1 cellular context compared by ENCODE assay signal in the genomic region with DNA sequence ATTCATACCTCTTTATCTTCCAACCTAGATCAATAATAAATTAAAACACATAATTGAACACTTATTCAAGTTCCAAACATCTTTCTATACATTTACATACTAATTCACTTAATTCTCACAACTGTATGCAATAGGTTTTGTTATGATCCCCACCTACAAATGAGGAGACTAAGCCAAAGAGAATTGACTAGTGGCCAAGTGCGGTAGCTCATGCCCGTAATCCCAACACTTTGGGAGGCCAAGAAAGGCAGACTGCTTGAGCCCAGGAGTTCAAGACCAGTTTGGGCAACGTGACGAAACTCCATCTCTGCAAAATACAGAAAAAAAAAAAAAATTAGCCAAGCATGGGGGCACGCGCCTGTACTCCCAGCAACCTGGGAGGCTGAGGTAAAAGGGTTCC.
TF ChIP-seq lines count a peak whose summit lies in the region.

No MANE protein-coding gene starts in this region.

TF ChIP-seq in K562, 482 proteins besides CTCF, POLR2A, EP300 and RAD21:
- no peak for TF ChIP-seq ASH1L (IDR thresholded peaks at IDR 0.05; ENCODE audit: borderline replicate concordance, low read depth, partially characterized antibody)
- TF ChIP-seq, protein P1, sequence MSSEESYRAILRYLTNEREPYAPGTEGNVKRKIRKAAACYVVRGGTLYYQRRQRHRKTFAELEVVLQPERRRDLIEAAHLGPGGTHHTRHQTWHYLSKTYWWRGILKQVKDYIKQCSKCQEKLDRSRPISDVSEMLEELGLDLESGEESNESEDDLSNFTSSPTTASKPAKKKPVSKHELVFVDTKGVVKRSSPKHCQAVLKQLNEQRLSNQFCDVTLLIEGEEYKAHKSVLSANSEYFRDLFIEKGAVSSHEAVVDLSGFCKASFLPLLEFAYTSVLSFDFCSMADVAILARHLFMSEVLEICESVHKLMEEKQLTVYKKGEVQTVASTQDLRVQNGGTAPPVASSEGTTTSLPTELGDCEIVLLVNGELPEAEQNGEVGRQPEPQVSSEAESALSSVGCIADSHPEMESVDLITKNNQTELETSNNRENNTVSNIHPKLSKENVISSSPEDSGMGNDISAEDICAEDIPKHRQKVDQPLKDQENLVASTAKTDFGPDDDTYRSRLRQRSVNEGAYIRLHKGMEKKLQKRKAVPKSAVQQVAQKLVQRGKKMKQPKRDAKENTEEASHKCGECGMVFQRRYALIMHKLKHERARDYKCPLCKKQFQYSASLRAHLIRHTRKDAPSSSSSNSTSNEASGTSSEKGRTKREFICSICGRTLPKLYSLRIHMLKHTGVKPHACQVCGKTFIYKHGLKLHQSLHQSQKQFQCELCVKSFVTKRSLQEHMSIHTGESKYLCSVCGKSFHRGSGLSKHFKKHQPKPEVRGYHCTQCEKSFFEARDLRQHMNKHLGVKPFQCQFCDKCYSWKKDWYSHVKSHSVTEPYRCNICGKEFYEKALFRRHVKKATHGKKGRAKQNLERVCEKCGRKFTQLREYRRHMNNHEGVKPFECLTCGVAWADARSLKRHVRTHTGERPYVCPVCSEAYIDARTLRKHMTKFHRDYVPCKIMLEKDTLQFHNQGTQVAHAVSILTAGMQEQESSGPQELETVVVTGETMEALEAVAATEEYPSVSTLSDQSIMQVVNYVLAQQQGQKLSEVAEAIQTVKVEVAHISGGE (CRISPR knock-in tag; IDR thresholded peaks at IDR 0.05) = no peak
- TF ChIP-seq ZNF140 (CRISPR knock-in tag; IDR thresholded peaks at IDR 0.05) = no peak
- TF ChIP-seq RBM22 (IDR thresholded peaks at IDR 0.05; ENCODE audit: low read depth, low read length, poor library complexity, severe bottlenecking) = no peak
- TF ChIP-seq PHB2 (IDR thresholded peaks at IDR 0.05; ENCODE audit: low read depth) = no peak
- TF ChIP-seq ZNF24 (IDR thresholded peaks at IDR 0.05) = no peak
- TF ChIP-seq, protein P2, sequence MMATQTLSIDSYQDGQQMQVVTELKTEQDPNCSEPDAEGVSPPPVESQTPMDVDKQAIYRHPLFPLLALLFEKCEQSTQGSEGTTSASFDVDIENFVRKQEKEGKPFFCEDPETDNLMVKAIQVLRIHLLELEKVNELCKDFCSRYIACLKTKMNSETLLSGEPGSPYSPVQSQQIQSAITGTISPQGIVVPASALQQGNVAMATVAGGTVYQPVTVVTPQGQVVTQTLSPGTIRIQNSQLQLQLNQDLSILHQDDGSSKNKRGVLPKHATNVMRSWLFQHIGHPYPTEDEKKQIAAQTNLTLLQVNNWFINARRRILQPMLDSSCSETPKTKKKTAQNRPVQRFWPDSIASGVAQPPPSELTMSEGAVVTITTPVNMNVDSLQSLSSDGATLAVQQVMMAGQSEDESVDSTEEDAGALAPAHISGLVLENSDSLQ (IDR thresholded peaks at IDR 0.05) = no peak
- TF ChIP-seq SMC3 (conservative IDR thresholded peaks at IDR 0.05; ENCODE audit: insufficient read depth, low read depth, low read length) = no peak
- no peak for TF ChIP-seq NONO (IDR thresholded peaks at IDR 0.05; ENCODE audit: low read depth in 2 of 2, low read length in 1 of 2)
- TF ChIP-seq, protein P3, sequence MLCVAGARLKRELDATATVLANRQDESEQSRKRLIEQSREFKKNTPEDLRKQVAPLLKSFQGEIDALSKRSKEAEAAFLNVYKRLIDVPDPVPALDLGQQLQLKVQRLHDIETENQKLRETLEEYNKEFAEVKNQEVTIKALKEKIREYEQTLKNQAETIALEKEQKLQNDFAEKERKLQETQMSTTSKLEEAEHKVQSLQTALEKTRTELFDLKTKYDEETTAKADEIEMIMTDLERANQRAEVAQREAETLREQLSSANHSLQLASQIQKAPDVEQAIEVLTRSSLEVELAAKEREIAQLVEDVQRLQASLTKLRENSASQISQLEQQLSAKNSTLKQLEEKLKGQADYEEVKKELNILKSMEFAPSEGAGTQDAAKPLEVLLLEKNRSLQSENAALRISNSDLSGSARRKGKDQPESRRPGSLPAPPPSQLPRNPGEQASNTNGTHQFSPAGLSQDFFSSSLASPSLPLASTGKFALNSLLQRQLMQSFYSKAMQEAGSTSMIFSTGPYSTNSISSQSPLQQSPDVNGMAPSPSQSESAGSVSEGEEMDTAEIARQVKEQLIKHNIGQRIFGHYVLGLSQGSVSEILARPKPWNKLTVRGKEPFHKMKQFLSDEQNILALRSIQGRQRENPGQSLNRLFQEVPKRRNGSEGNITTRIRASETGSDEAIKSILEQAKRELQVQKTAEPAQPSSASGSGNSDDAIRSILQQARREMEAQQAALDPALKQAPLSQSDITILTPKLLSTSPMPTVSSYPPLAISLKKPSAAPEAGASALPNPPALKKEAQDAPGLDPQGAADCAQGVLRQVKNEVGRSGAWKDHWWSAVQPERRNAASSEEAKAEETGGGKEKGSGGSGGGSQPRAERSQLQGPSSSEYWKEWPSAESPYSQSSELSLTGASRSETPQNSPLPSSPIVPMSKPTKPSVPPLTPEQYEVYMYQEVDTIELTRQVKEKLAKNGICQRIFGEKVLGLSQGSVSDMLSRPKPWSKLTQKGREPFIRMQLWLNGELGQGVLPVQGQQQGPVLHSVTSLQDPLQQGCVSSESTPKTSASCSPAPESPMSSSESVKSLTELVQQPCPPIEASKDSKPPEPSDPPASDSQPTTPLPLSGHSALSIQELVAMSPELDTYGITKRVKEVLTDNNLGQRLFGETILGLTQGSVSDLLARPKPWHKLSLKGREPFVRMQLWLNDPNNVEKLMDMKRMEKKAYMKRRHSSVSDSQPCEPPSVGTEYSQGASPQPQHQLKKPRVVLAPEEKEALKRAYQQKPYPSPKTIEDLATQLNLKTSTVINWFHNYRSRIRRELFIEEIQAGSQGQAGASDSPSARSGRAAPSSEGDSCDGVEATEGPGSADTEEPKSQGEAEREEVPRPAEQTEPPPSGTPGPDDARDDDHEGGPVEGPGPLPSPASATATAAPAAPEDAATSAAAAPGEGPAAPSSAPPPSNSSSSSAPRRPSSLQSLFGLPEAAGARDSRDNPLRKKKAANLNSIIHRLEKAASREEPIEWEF (CRISPR knock-in tag; IDR thresholded peaks at IDR 0.05) = no peak
- TF ChIP-seq STAG1 (CRISPR knock-in tag; IDR thresholded peaks at IDR 0.05; ENCODE audit: borderline replicate concordance) = no peak
- no peak for TF ChIP-seq ZNF282 (CRISPR knock-in tag; IDR thresholded peaks at IDR 0.05)
- TF ChIP-seq, protein P4, sequence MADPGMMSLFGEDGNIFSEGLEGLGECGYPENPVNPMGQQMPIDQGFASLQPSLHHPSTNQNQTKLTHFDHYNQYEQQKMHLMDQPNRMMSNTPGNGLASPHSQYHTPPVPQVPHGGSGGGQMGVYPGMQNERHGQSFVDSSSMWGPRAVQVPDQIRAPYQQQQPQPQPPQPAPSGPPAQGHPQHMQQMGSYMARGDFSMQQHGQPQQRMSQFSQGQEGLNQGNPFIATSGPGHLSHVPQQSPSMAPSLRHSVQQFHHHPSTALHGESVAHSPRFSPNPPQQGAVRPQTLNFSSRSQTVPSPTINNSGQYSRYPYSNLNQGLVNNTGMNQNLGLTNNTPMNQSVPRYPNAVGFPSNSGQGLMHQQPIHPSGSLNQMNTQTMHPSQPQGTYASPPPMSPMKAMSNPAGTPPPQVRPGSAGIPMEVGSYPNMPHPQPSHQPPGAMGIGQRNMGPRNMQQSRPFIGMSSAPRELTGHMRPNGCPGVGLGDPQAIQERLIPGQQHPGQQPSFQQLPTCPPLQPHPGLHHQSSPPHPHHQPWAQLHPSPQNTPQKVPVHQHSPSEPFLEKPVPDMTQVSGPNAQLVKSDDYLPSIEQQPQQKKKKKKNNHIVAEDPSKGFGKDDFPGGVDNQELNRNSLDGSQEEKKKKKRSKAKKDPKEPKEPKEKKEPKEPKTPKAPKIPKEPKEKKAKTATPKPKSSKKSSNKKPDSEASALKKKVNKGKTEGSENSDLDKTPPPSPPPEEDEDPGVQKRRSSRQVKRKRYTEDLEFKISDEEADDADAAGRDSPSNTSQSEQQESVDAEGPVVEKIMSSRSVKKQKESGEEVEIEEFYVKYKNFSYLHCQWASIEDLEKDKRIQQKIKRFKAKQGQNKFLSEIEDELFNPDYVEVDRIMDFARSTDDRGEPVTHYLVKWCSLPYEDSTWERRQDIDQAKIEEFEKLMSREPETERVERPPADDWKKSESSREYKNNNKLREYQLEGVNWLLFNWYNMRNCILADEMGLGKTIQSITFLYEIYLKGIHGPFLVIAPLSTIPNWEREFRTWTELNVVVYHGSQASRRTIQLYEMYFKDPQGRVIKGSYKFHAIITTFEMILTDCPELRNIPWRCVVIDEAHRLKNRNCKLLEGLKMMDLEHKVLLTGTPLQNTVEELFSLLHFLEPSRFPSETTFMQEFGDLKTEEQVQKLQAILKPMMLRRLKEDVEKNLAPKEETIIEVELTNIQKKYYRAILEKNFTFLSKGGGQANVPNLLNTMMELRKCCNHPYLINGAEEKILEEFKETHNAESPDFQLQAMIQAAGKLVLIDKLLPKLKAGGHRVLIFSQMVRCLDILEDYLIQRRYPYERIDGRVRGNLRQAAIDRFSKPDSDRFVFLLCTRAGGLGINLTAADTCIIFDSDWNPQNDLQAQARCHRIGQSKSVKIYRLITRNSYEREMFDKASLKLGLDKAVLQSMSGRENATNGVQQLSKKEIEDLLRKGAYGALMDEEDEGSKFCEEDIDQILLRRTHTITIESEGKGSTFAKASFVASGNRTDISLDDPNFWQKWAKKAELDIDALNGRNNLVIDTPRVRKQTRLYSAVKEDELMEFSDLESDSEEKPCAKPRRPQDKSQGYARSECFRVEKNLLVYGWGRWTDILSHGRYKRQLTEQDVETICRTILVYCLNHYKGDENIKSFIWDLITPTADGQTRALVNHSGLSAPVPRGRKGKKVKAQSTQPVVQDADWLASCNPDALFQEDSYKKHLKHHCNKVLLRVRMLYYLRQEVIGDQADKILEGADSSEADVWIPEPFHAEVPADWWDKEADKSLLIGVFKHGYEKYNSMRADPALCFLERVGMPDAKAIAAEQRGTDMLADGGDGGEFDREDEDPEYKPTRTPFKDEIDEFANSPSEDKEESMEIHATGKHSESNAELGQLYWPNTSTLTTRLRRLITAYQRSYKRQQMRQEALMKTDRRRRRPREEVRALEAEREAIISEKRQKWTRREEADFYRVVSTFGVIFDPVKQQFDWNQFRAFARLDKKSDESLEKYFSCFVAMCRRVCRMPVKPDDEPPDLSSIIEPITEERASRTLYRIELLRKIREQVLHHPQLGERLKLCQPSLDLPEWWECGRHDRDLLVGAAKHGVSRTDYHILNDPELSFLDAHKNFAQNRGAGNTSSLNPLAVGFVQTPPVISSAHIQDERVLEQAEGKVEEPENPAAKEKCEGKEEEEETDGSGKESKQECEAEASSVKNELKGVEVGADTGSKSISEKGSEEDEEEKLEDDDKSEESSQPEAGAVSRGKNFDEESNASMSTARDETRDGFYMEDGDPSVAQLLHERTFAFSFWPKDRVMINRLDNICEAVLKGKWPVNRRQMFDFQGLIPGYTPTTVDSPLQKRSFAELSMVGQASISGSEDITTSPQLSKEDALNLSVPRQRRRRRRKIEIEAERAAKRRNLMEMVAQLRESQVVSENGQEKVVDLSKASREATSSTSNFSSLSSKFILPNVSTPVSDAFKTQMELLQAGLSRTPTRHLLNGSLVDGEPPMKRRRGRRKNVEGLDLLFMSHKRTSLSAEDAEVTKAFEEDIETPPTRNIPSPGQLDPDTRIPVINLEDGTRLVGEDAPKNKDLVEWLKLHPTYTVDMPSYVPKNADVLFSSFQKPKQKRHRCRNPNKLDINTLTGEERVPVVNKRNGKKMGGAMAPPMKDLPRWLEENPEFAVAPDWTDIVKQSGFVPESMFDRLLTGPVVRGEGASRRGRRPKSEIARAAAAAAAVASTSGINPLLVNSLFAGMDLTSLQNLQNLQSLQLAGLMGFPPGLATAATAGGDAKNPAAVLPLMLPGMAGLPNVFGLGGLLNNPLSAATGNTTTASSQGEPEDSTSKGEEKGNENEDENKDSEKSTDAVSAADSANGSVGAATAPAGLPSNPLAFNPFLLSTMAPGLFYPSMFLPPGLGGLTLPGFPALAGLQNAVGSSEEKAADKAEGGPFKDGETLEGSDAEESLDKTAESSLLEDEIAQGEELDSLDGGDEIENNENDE (IDR thresholded peaks at IDR 0.05; ENCODE audit: low read depth, low read length) = no peak
- TF ChIP-seq CHD1 (IDR thresholded peaks at IDR 0.05; ENCODE audit: low read length) = no peak
- TF ChIP-seq JUNB (CRISPR knock-in tag; conservative IDR thresholded peaks at IDR 0.05) = no peak
- TF ChIP-seq, protein P5, sequence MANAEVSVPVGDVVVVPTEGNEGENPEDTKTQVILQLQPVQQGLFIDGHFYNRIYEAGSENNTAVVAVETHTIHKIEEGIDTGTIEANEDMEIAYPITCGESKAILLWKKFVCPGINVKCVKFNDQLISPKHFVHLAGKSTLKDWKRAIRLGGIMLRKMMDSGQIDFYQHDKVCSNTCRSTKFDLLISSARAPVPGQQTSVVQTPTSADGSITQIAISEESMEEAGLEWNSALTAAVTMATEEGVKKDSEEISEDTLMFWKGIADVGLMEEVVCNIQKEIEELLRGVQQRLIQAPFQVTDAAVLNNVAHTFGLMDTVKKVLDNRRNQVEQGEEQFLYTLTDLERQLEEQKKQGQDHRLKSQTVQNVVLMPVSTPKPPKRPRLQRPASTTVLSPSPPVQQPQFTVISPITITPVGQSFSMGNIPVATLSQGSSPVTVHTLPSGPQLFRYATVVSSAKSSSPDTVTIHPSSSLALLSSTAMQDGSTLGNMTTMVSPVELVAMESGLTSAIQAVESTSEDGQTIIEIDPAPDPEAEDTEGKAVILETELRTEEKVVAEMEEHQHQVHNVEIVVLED (CRISPR knock-in tag; IDR thresholded peaks at IDR 0.05) = no peak
- TF ChIP-seq, protein P6, sequence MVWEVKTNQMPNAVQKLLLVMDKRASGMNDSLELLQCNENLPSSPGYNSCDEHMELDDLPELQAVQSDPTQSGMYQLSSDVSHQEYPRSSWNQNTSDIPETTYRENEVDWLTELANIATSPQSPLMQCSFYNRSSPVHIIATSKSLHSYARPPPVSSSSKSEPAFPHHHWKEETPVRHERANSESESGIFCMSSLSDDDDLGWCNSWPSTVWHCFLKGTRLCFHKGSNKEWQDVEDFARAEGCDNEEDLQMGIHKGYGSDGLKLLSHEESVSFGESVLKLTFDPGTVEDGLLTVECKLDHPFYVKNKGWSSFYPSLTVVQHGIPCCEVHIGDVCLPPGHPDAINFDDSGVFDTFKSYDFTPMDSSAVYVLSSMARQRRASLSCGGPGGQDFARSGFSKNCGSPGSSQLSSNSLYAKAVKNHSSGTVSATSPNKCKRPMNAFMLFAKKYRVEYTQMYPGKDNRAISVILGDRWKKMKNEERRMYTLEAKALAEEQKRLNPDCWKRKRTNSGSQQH (CRISPR knock-in tag; IDR thresholded peaks at IDR 0.05) = no peak
- no peak for TF ChIP-seq GATA2 (CRISPR knock-in tag; IDR thresholded peaks at IDR 0.05)
